ENCODE assay signal across 1 cellular context in the genomic region with DNA sequence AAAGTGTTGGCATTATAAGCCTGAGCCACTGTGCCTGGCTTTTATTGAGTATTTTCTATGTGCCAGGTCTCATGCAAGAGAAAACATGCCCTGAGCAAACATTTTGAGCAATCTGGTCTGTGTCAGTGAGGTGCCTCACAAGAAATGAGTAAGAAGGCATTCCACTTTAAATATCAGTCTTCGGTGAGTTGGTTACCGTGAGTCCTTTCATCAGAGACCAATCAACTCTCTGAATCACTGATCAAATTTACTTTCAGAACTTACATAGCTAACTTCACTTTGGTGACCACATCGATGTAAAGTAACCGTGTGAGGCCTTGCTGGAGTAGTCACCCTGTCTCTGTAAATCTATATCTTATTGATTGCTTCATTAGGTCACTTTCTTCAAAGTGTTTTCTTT.
TF ChIP-seq lines count a peak whose summit lies in the region.

No MANE protein-coding gene starts in this region.

TF ChIP-seq in HepG2, 621 proteins besides CTCF, POLR2A, EP300 and RAD21:
- TF ChIP-seq ATM (IDR thresholded peaks at IDR 0.05; ENCODE audit: borderline replicate concordance) (no peak), ZNF7 (CRISPR knock-in tag; IDR thresholded peaks at IDR 0.05) (peak; percentile 69; the same call in 1 of the 2 replicates), FOSL2 (CRISPR knock-in tag; IDR thresholded peaks at IDR 0.05) (peak; percentile 53), SAFB2 (CRISPR knock-in tag; IDR thresholded peaks at IDR 0.05; ENCODE audit: borderline replicate concordance, low read depth) (no peak)
